In the genomic region with DNA sequence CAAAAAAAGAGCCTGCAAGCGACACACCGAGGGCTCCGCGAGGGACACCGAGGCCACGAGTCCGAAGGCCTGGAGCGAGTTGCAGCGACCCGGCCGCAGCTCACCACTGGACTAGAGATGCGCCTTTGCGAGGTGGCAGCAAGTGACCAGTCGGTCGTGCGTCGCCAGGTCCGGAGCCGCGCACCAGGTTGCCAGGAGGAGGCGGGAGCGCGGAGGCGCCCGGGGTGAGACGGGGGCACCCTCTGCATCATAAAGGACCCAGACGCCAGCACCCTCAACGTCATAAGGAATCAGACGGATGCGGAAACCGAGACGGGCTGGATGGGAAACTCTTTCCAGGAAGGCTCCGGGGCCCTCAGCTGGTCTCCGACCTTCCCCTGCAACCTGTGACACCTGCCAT, we compare ENCODE assay signal across 9 cellular contexts. TPM values are rescaled to one million over a fixed set of nuclear protein-coding genes. Genes with fewer than 3 reads are reported as not detected.
A peak's percentile ranks its signal among the peaks of the same experiment; 100 is the strongest.
DNase-seq lines count a peak whose midpoint lies in the region; ATAC-seq and TF ChIP-seq lines count a peak whose summit lies in the region.
"Not testable (repeated sequence)": the region's sequence is repeated elsewhere in the genome, so short reads cannot be mapped to it uniquely, and the experiment has no call there.
"Had no signal": no experiment of that assay in that cellular context is flagged by ENCODE, and none has a peak within 500 bp of the region (broad histone marks: within the 10 kb centered on the region; RNA-seq: fewer than 3 reads in every experiment).

No MANE protein-coding gene starts in this region.

- peak overlapping the region; percentile 57; the same call in 1 of the 2 replicates for H3K9ac ChIP-seq in ES-I3 (ENCODE audit: low read depth, low read length)

- not testable (repeated sequence) for H3K9me3 Mint-ChIP-seq in WTC11; naive thymus-derived CD4-positive, alpha-beta T cell

- TF ChIP-seq CTCF in WTC11 (IDR thresholded peaks at IDR 0.05); breast epithelium (IDR thresholded peaks at IDR 0.05); fibroblast of villous mesenchyme (IDR thresholded peaks at IDR 0.05; ENCODE audit: insufficient read depth, low read depth, low read length): not testable (repeated sequence)

- H3K36me3 Mint-ChIP-seq in WTC11; naive thymus-derived CD4-positive, alpha-beta T cell: not testable (repeated sequence)

- DNase-seq in WTC11 (ENCODE audit: low spot score) (peak; percentile 55), iris pigment epithelial cell (ENCODE audit: low read depth) (peak; percentile 6), sciatic nerve (ENCODE audit: low spot score) (peak; percentile 62)
- not testable (repeated sequence) for DNase-seq in breast epithelium (ENCODE audit: low spot score in 2 of 2); fibroblast of villous mesenchyme (ENCODE audit: low read depth); naive thymus-derived CD4-positive, alpha-beta T cell; aorta

- intact Hi-C loops in breast epithelium (cut with DNase I; ENCODE audit: low total_unique reads); naive thymus-derived CD4-positive, alpha-beta T cell (cut with micrococcal nuclease); sciatic nerve (cut with DNase I); aorta (cut with DNase I): not testable (repeated sequence)

- not testable (repeated sequence) for H3K27me3 ChIP-seq in breast epithelium; naive thymus-derived CD4-positive, alpha-beta T cell (ENCODE audit: control insufficient read depth in 2 of 2, insufficient read depth in 2 of 2, low read length in 2 of 2); aorta (ENCODE audit: control insufficient read depth in 1 of 2, insufficient read depth in 2 of 2, low read length in 1 of 2)

- H3K4me3 Mint-ChIP-seq in WTC11 = peak overlapping the region; percentile 91
- peak overlapping the region in 7 of 10 donors; percentile 43 to 90 (median 71) for H3K4me3 Mint-ChIP-seq in naive thymus-derived CD4-positive, alpha-beta T cell

- peaks cover 52% of the 10 kb centered on the region for H3K27me3 Mint-ChIP-seq in WTC11 (ENCODE audit: low read depth)
- H3K27me3 Mint-ChIP-seq in naive thymus-derived CD4-positive, alpha-beta T cell = peaks cover 20 to 55% (median 27%) of the 10 kb centered on the region in 5 donors

- peaks cover 32% of the 10 kb centered on the region for H3K4me1 Mint-ChIP-seq in WTC11
- peaks cover 0 to 11% (median 8%) of the 10 kb centered on the region in 7 donors for H3K4me1 Mint-ChIP-seq in naive thymus-derived CD4-positive, alpha-beta T cell

- POLR2A ChIA-PET in WTC11 (lab: Charles Lee); naive thymus-derived CD4-positive, alpha-beta T cell (lab: Charles Lee): not testable (repeated sequence)

- H3K4me3 ChIP-seq in breast epithelium (peak overlapping the region in 2 of 3 donors; percentile 2 to 60), fibroblast of villous mesenchyme (ENCODE audit: low read depth, low read length) (peak overlapping the region; percentile 34)
- not testable (repeated sequence) for H3K4me3 ChIP-seq in naive thymus-derived CD4-positive, alpha-beta T cell (ENCODE audit: low read length); aorta (ENCODE audit: low read length in 2 of 2)

- H3K27ac Mint-ChIP-seq in WTC11 = not testable (repeated sequence)
- H3K27ac Mint-ChIP-seq in naive thymus-derived CD4-positive, alpha-beta T cell = peak overlapping the region in 1 of 9 donors; percentile 19

- H3K9me3 ChIP-seq in ES-I3 (ENCODE audit: control insufficient read depth, insufficient read depth, low read length); breast epithelium; naive thymus-derived CD4-positive, alpha-beta T cell (ENCODE audit: control insufficient read depth in 2 of 3, low read length in 3 of 3); aorta (ENCODE audit: control insufficient read depth, low read length): not testable (repeated sequence)

- WGBS in aorta, 2 donors = 14 to 23% methylated on average over 33 to 34 of the region's 34 CpGs

- not testable (repeated sequence) for H3K27ac ChIP-seq in breast epithelium; naive thymus-derived CD4-positive, alpha-beta T cell (ENCODE audit: low read depth, low read length); aorta (ENCODE audit: low read depth in 1 of 2, low read length in 2 of 2)

- not testable (repeated sequence) for H3K4me1 ChIP-seq in ES-I3 (ENCODE audit: insufficient read depth, low read length); breast epithelium; naive thymus-derived CD4-positive, alpha-beta T cell (ENCODE audit: control insufficient read depth in 2 of 2, insufficient read depth in 2 of 2, low read length in 2 of 2); aorta (ENCODE audit: control insufficient read depth in 1 of 2, insufficient read depth in 2 of 2, low read length in 2 of 2)

- CTCF ChIA-PET in WTC11 (lab: Charles Lee) = interaction anchor here (1.1 kb wide), 1 partner anchor 85 kb away, joined by 3 read pairs; no protein-coding TSS in a partner anchor
- CTCF ChIA-PET in naive thymus-derived CD4-positive, alpha-beta T cell (lab: Charles Lee) = not testable (repeated sequence)

- not testable (repeated sequence) for TF ChIP-seq POLR2A in breast epithelium (IDR thresholded peaks at IDR 0.05)

- not testable (repeated sequence) for ATAC-seq in WTC11; naive thymus-derived CD4-positive, alpha-beta T cell
- ATAC-seq in sciatic nerve (peak; percentile 57), aorta (ENCODE audit: low FRiP score) (peak; percentile 26)

- not testable (repeated sequence) for H3K36me3 ChIP-seq in ES-I3 (ENCODE audit: insufficient read depth, low read length); breast epithelium; naive thymus-derived CD4-positive, alpha-beta T cell (ENCODE audit: control insufficient read depth in 2 of 3, insufficient read depth in 3 of 3, low read length in 3 of 3); aorta (ENCODE audit: control insufficient read depth in 1 of 2, insufficient read depth in 2 of 2, low read length in 1 of 2)

TF ChIP-seq in WTC11, 78 proteins besides CTCF, POLR2A, EP300 and RAD21:
- peak; percentile 53; the same call in 1 of the 2 replicates for TF ChIP-seq HMGXB4 (CRISPR knock-in tag; IDR thresholded peaks at IDR 0.05)

RNA-seq across cellular contexts. Expression of gene RNU1-1, which starts 21.4 kb away (rescaled TPM):
- 1,028 to 1,267 TPM (median 1,197 TPM) in 3 replicates for total RNA-seq in WTC11 (2021)
- total RNA-seq in breast epithelium = under 1 TPM; under 0.01 TPM
- total RNA-seq in fibroblast of villous mesenchyme = under 0.01 TPM in 1 of 2 replicates, not detected in the other
- 1,000 to 10,000 TPM; 2,341 to 4,458 (median 3,337) TPM for total RNA-seq in naive thymus-derived CD4-positive, alpha-beta T cell
- not detected for polyA plus RNA-seq in naive thymus-derived CD4-positive, alpha-beta T cell
- 13,769 TPM for total RNA-seq in sciatic nerve
- 1,000 to 10,000 TPM; 7,231 to 8,154 TPM for total RNA-seq in aorta
- polyA plus RNA-seq in aorta = not detected
- polyA plus RNA-seq: adrenal gland had no signal

Comparison
In these comparisons a context has a peak if more than half of its experiments do, and no peak if none do; other contexts are left out.
1. RNA of gene RNU1-1, which starts 21.4 kb away (total RNA-seq): 13,769 TPM in sciatic nerve (single experiment), 7,231 to 8,154 TPM in aorta, 2,341 to 4,458 TPM in naive thymus-derived CD4-positive, alpha-beta T cell and 1,028 to 1,267 TPM in WTC11; under 0.01 TPM in breast epithelium and under 0.01 TPM in fibroblast of villous mesenchyme; every median in the first group is over 1,000 times any median in the second.